ENCODE assay signal across 28 cellular contexts in genomic region chr14:24866067-24866466, GRCh38.
"Had no signal": no experiment of that assay in that cellular context is flagged by ENCODE, and none has a peak within 500 bp of the region (broad histone marks: within the 10 kb centered on the region; RNA-seq: fewer than 3 reads in every experiment).

No MANE protein-coding gene starts in this region.

- FAIRE-seq: colon, endometrium, endothelial cell of umbilical vein, frontal cortex had no signal

- H3K9me3 ChIP-seq: colonic mucosa, esophagus muscularis mucosa, esophagus squamous epithelium, gastrocnemius medialis, gastroesophageal sphincter, heart left ventricle had no signal

- H3K27ac ChIP-seq: colonic mucosa, coronary artery, dorsolateral prefrontal cortex, epithelial cell of prostate, esophagus muscularis mucosa, esophagus squamous epithelium, foreskin keratinocyte, gastrocnemius medialis, gastroesophageal sphincter, heart left ventricle, heart right ventricle had no signal

- H3K27me3 ChIP-seq: colonic mucosa, dorsolateral prefrontal cortex, esophagus muscularis mucosa, esophagus squamous epithelium, foreskin keratinocyte, gastrocnemius medialis, gastroesophageal sphincter, heart left ventricle, heart right ventricle had no signal

- H3K4me1 ChIP-seq: colonic mucosa, gastrocnemius medialis had no signal

- ATAC-seq: effector memory CD8-positive, alpha-beta T cell; esophagus mucosa; foreskin keratinocyte; gastrocnemius medialis; gastroesophageal sphincter; heart left ventricle; heart right ventricle had no signal

- H3K36me3 ChIP-seq: colonic mucosa, esophagus muscularis mucosa, esophagus squamous epithelium, gastrocnemius medialis, gastroesophageal sphincter, heart left ventricle, heart right ventricle had no signal

- DNase-seq: colonic mucosa; cortex of kidney; dermis blood vessel endothelial cell; dorsolateral prefrontal cortex; effector CD4-positive, alpha-beta T cell; effector CD8-positive, alpha-beta T cell; effector memory CD4-positive, alpha-beta T cell; effector memory CD8-positive, alpha-beta T cell; endodermal cell; erythroblast; esophagus squamous epithelium; foreskin fibroblast; foreskin keratinocyte; foreskin melanocyte; gastrocnemius medialis; glutamatergic neuron; head of caudate nucleus; heart left ventricle; heart right ventricle had no signal

- H3K4me3 ChIP-seq: colonic mucosa, coronary artery, dorsolateral prefrontal cortex, esophagus muscularis mucosa, esophagus squamous epithelium, gastrocnemius medialis, gastroesophageal sphincter, heart left ventricle, heart right ventricle had no signal
